16 cellular contexts compared by ENCODE assay signal in the genomic region with DNA sequence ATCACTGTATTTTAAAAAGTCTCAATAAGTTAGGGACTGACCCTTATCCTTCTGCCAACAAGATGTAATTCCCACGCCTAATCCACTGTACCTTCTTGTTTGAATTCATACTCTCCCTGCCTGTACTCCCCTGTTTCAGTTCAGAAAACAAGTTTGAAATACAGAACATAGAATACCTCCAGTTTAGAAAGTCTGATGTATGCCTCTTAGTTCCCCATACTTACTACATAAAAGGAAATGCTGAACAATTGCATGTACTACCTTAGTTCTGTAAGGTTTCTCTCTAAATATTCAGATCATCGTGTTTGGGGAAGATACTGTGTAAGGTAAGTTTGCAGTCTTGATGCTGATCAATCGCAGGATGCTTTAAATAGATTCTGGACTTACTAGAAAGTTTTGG. TPM values are rescaled to one million over a fixed set of nuclear protein-coding genes. Genes with fewer than 3 reads are reported as not detected.
"Had no signal": no experiment of that assay in that cellular context is flagged by ENCODE, and none has a peak within 500 bp of the region (broad histone marks: within the 10 kb centered on the region; RNA-seq: fewer than 3 reads in every experiment).

No MANE protein-coding gene starts in this region.

RNA-seq across cellular contexts. Expression of gene OR2T2, which starts 9.1 kb away (rescaled TPM):
- total RNA-seq: activated CD4-positive, alpha-beta T cell treated with anti-CD3 and anti-CD28 coated beads, Interleukin-2, amount 10 ng/mL, durations not matched to agents 24 days and 14 days; activated CD8-positive, alpha-beta T cell treated with anti-CD3 and anti-CD28 coated beads, Interleukin-2, amount 10 ng/mL, durations not matched to agents 7 days and 5 days; adrenal gland; cardiac muscle cell; dermis microvascular lymphatic vessel endothelial cell; fibroblast of lung; kidney epithelial cell; left ventricle myocardium inferior; mucosa of descending colon; naive thymus-derived CD4-positive, alpha-beta T cell; pulmonary artery endothelial cell; right lobe of liver; smooth muscle cell; transverse colon; vagina had no signal

RNA-seq across cellular contexts. Expression of gene OR2T1, which starts 33.5 kb away (rescaled TPM):
- total RNA-seq: activated CD4-positive, alpha-beta T cell treated with anti-CD3 and anti-CD28 coated beads, Interleukin-2, amount 10 ng/mL, durations not matched to agents 24 days and 14 days; activated CD8-positive, alpha-beta T cell treated with anti-CD3 and anti-CD28 coated beads, Interleukin-2, amount 10 ng/mL, durations not matched to agents 7 days and 5 days; adrenal gland; cardiac muscle cell; dermis microvascular lymphatic vessel endothelial cell; fibroblast of lung; kidney epithelial cell; left ventricle myocardium inferior; mucosa of descending colon; naive thymus-derived CD4-positive, alpha-beta T cell; ovary; pulmonary artery endothelial cell; right lobe of liver; smooth muscle cell; transverse colon; vagina had no signal

RNA-seq across cellular contexts. Expression of gene OR2T3, which starts 36.8 kb away (rescaled TPM):
- total RNA-seq: activated CD4-positive, alpha-beta T cell treated with anti-CD3 and anti-CD28 coated beads, Interleukin-2, amount 10 ng/mL, durations not matched to agents 24 days and 14 days; activated CD8-positive, alpha-beta T cell treated with anti-CD3 and anti-CD28 coated beads, Interleukin-2, amount 10 ng/mL, durations not matched to agents 7 days and 5 days; adrenal gland; cardiac muscle cell; dermis microvascular lymphatic vessel endothelial cell; fibroblast of lung; kidney epithelial cell; left ventricle myocardium inferior; mucosa of descending colon; naive thymus-derived CD4-positive, alpha-beta T cell; ovary; pulmonary artery endothelial cell; right lobe of liver; smooth muscle cell; transverse colon; vagina had no signal

RNA-seq across cellular contexts. Expression of gene OR2T5, which starts 52.1 kb away (rescaled TPM):
- total RNA-seq: activated CD4-positive, alpha-beta T cell treated with anti-CD3 and anti-CD28 coated beads, Interleukin-2, amount 10 ng/mL, durations not matched to agents 24 days and 14 days; activated CD8-positive, alpha-beta T cell treated with anti-CD3 and anti-CD28 coated beads, Interleukin-2, amount 10 ng/mL, durations not matched to agents 7 days and 5 days; adrenal gland; cardiac muscle cell; dermis microvascular lymphatic vessel endothelial cell; fibroblast of lung; kidney epithelial cell; left ventricle myocardium inferior; mucosa of descending colon; naive thymus-derived CD4-positive, alpha-beta T cell; pulmonary artery endothelial cell; right lobe of liver; smooth muscle cell; transverse colon; vagina had no signal
